Comparison of ENCODE assay signal across 16 cellular contexts in genomic region chr6:153958860-153959259, GRCh38.
DNase-seq lines count a peak whose midpoint lies in the region; ATAC-seq and TF ChIP-seq lines count a peak whose summit lies in the region.
"Had no signal": no experiment of that assay in that cellular context is flagged by ENCODE, and none has a peak within 500 bp of the region (broad histone marks: within the 10 kb centered on the region; RNA-seq: fewer than 3 reads in every experiment).

No MANE protein-coding gene starts in this region.

- H3K27me3 Mint-ChIP-seq in endodermal cell (ENCODE audit: insufficient read depth): no peaks in the 10 kb centered on the region

- ATAC-seq in GM19324 (IDR thresholded peaks at IDR 0.05; ENCODE audit: low FRiP score, unreplicated experiment): peak; percentile 9
- ATAC-seq in HG03457 (IDR thresholded peaks at IDR 0.05; ENCODE audit: unreplicated experiment): no peak
- no peak for ATAC-seq in PC-3
- ATAC-seq in HG03432 (IDR thresholded peaks at IDR 0.05; ENCODE audit: unreplicated experiment): no peak
- ATAC-seq: A549, HCT116, HepG2 had no signal

- H3K4me1 ChIP-seq in HUES48 (ENCODE audit: control insufficient read depth, insufficient read depth, low read length): peaks cover 8% of the 10 kb centered on the region; the same call in 1 of the 2 replicates
- no peaks in the 10 kb centered on the region for H3K4me1 ChIP-seq in endodermal cell (ENCODE audit: control insufficient read depth, insufficient read depth, low read length)
- H3K4me1 ChIP-seq in esophagus muscularis mucosa: peaks cover 0 to 4% (median 0%) of the 10 kb centered on the region in 4 donors
- H3K4me1 ChIP-seq in PC-3 (ENCODE audit: insufficient read depth, low read length): no peaks in the 10 kb centered on the region
- H3K4me1 ChIP-seq: A549 had no signal

- TF ChIP-seq CTCF in endodermal cell (conservative IDR thresholded peaks at IDR 0.05) (no peak), esophagus muscularis mucosa (IDR thresholded peaks at IDR 0.05) (no peak), PC-3 (conservative IDR thresholded peaks at IDR 0.05; ENCODE audit: low read depth, low read length) (no peak)

- peak; percentile 50 for DNase-seq in endodermal cell
- no peak for DNase-seq in esophagus muscularis mucosa (ENCODE audit: extremely low spot score)
- no peak for DNase-seq in PC-3
- DNase-seq: BE2C; CD4-positive, alpha-beta memory T cell; DMS79; EL had no signal

- H3K9me2 ChIP-seq in PC-3 (replicated peaks; ENCODE audit: low read length): no peaks in the 10 kb centered on the region

- no peaks in the 10 kb centered on the region for H3K36me3 ChIP-seq in HUES48 (ENCODE audit: control insufficient read depth, insufficient read depth, low read length)
- H3K36me3 ChIP-seq in endodermal cell (ENCODE audit: control insufficient read depth, insufficient read depth, low read length): no peaks in the 10 kb centered on the region
- no peaks in the 10 kb centered on the region for H3K36me3 ChIP-seq in esophagus muscularis mucosa
- no peaks in the 10 kb centered on the region for H3K36me3 ChIP-seq in PC-3 (ENCODE audit: low read depth, low read length)
- H3K36me3 ChIP-seq: BE2C had no signal

- H3K4me3 ChIP-seq in HUES48 (ENCODE audit: low read depth, low read length): no peak overlapping the region
- H3K4me3 ChIP-seq in endodermal cell (ENCODE audit: low read length): no peak overlapping the region
- no peak overlapping the region for H3K4me3 ChIP-seq in esophagus muscularis mucosa
- no peak overlapping the region for H3K4me3 ChIP-seq in PC-3 (ENCODE audit: low read length)
- H3K4me3 ChIP-seq: A549 had no signal

- no peak overlapping the region for H2AFZ ChIP-seq in PC-3 (ENCODE audit: low read length)

- BruUV-seq in PC-3 (replicated peaks; lab: Mats Ljungman, UMichigan): no TSS peak

- peaks cover 20% of the 10 kb centered on the region for H3K4me1 Mint-ChIP-seq in endodermal cell
- H3K4me1 Mint-ChIP-seq: CD4-positive, alpha-beta memory T cell had no signal

- WGBS in endodermal cell (ENCODE audit: insufficient coverage in 1 of 2, insufficient read length in 1 of 2), 2 experiments: 70% methylated on average over 1 of the region's 1 CpG; no CpG with 5 or more reads in 1 of the 2 experiments
- WGBS in esophagus muscularis mucosa: 100% methylated on average over 1 of the region's 1 CpG

- peak overlapping the region; percentile 23 for H3K27ac Mint-ChIP-seq in endodermal cell

- H3K36me3 Mint-ChIP-seq in endodermal cell (ENCODE audit: low read depth): no peaks in the 10 kb centered on the region
- H3K36me3 Mint-ChIP-seq: CD4-positive, alpha-beta memory T cell had no signal

- no peaks in the 10 kb centered on the region for H3F3A ChIP-seq in PC-3 (ENCODE audit: low read length, unreplicated experiment)

- no peaks in the 10 kb centered on the region for H3K27me3 ChIP-seq in HUES48 (ENCODE audit: control insufficient read depth, insufficient read depth, low read length)
- no peaks in the 10 kb centered on the region for H3K27me3 ChIP-seq in endodermal cell (ENCODE audit: control insufficient read depth, insufficient read depth, low read length, poor library complexity, severe bottlenecking)
- no peaks in the 10 kb centered on the region for H3K27me3 ChIP-seq in esophagus muscularis mucosa
- peaks cover 9% of the 10 kb centered on the region; the same call in 1 of the 2 replicates for H3K27me3 ChIP-seq in PC-3 (ENCODE audit: low read length)
- H3K27me3 ChIP-seq: BE2C had no signal

- peaks cover 8% of the 10 kb centered on the region for H3K9me3 ChIP-seq in HUES48 (ENCODE audit: control insufficient read depth, insufficient read depth, low read length)
- H3K9me3 ChIP-seq in endodermal cell (ENCODE audit: control insufficient read depth, low read length): no peaks in the 10 kb centered on the region
- no peaks in the 10 kb centered on the region for H3K9me3 ChIP-seq in esophagus muscularis mucosa
- H3K9me3 ChIP-seq in PC-3 (ENCODE audit: low read length): no peaks in the 10 kb centered on the region
- H3K9me3 ChIP-seq: A549, BE2C had no signal

- no peak overlapping the region for H3K9ac ChIP-seq in HUES48 (ENCODE audit: low read depth, low read length)
- H3K9ac ChIP-seq in endodermal cell (ENCODE audit: extremely low read depth, low read length, poor library complexity, severe bottlenecking): no peak overlapping the region
- H3K9ac ChIP-seq in PC-3 (ENCODE audit: low read length): no peak overlapping the region
- H3K9ac ChIP-seq: KMS-11 had no signal

- H3K27ac ChIP-seq in HUES48 (ENCODE audit: low read depth, low read length) (peak overlapping the region; percentile 20), endodermal cell (ENCODE audit: low read depth, low read length) (no peak overlapping the region), esophagus muscularis mucosa (replicated peaks in 1 of 4) (no peak overlapping the region), PC-3 (ENCODE audit: low read length) (no peak overlapping the region)
- H3K27ac ChIP-seq: A549, C4-2B, KMS-11 had no signal

- no peaks in the 10 kb centered on the region for H3K79me2 ChIP-seq in PC-3 (ENCODE audit: low read length)

- POLR2A ChIA-PET in PC-3 (lab: Charles Lee; ENCODE audit: unreplicated experiment): no interaction called here

- no peaks in the 10 kb centered on the region for H3K9me3 Mint-ChIP-seq in endodermal cell

- H4K20me1 ChIP-seq in PC-3 (ENCODE audit: low read length): no peaks in the 10 kb centered on the region

- TF ChIP-seq EP300 in esophagus muscularis mucosa (IDR thresholded peaks at IDR 0.05): no peak

- TF ChIP-seq POLR2A in esophagus muscularis mucosa (IDR thresholded peaks at IDR 0.05; ENCODE audit: low read depth): no peak

- no peak overlapping the region for H3K4me2 ChIP-seq in PC-3 (ENCODE audit: low read length)
- H3K4me2 ChIP-seq: A549, KMS-11 had no signal

- CTCF ChIA-PET in PC-3 (lab: Charles Lee): no interaction called here

- no peak overlapping the region for H3K4me3 Mint-ChIP-seq in endodermal cell
- H3K4me3 Mint-ChIP-seq: CD4-positive, alpha-beta memory T cell had no signal

- intact Hi-C loops in esophagus muscularis mucosa (cut with DNase I) (no loop called here), PC-3 (cut with micrococcal nuclease) (no loop called here)
